ENCODE assay signal across 8 cellular contexts in the genomic region with DNA sequence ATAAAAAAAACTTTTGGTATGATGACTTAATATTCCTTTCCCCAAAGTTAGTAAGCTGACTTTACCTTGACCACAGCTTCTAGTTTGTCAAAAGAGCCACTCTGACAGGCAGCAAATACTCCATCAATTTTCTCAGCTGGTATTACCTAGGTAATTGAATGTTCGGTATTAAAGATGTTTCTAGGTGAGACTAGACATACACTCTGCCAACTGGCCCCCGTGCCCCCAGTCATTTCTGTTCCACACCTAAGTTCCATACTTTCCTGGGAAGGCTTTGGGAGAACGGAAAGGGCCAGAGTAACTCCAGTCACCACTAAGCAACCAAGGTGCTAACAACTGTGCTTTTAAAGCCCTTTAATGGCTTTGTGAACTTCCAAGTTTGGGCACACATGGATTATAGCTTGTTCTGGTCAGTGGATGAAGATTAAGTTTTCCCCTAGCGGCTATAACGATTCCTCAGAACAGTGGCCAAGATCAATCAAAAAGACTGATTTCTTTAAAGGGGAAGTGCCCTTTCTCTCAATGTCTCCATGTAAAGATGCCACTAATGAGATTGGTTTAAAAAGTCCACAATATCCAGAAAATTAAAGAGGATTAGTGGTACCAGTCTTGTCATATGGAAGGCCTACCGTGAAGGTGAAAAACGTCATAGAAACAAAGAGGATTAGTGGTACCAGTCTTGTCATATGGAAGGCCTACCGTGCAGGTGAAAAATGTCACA. TPM values are rescaled to one million over a fixed set of nuclear protein-coding genes. Genes with fewer than 3 reads are reported as not detected.
DNase-seq lines count a peak whose midpoint lies in the region; ATAC-seq, FAIRE-seq and TF ChIP-seq lines count a peak whose summit lies in the region.

No MANE protein-coding gene starts in this region.

- H3K9ac ChIP-seq in endothelial cell of umbilical vein (replicated peaks; ENCODE audit: extremely low read depth, insufficient read depth, low read length): no peak overlapping the region

- peaks cover 39 to 59% of the 10 kb centered on the region in 2 donors for H3K36me3 Mint-ChIP-seq in stimulated activated naive B cell treated with anti-CD40 and anti-IgM and Interleukin-4, amounts not matched to agents 10 μg/mL and 1 μg/mL and 100 μg/mL, for 72 hours

- FAIRE-seq in endothelial cell of umbilical vein (lab: Jason Lieb, UNC): peak; percentile 42

- peak; percentile 75 for TF ChIP-seq POLR2A in endothelial cell of umbilical vein (IDR thresholded peaks at IDR 0.05; ENCODE audit: low read depth, low read length)

- no peak overlapping the region for H3K4me3 Mint-ChIP-seq in stimulated activated naive B cell treated with anti-CD40 and anti-IgM and Interleukin-4, amounts not matched to agents 10 μg/mL and 1 μg/mL and 100 μg/mL, for 72 hours

- DNase-seq in stimulated activated CD4-positive, alpha-beta T cell treated with anti-CD3 and anti-CD28 coated beads, Interleukin-12 subunit alpha, Interleukin-12 subunit beta, amount 100 ng/mL, for 4 hours: peak; percentile 21
- DNase-seq in stimulated activated CD4-positive, alpha-beta T cell treated with anti-CD3 and anti-CD28 coated beads, Interleukin-4, amount 100 ng/mL, for 4 hours: no peak
- DNase-seq in RWPE2 (ENCODE audit: low spot score) (no peak), endothelial cell of umbilical vein (ENCODE audit: low read depth, low spot score) (peak; percentile 50), NCI-H2081 treated with DMSO at 0.1 percent for 48 hours (lab: John Stamatoyannopoulos, UW) (no peak), NCI-H345 (lab: John Stamatoyannopoulos, UW) (no peak)
- no peak for DNase-seq in stimulated activated naive B cell treated with anti-CD40 and anti-IgM and Interleukin-4, amounts not matched to agents 10 μg/mL and 1 μg/mL and 100 μg/mL, for 72 hours

- H3K9me1 ChIP-seq in endothelial cell of umbilical vein (replicated peaks; ENCODE audit: control insufficient read depth, extremely low read depth, insufficient read depth, low read length): no peaks in the 10 kb centered on the region

- no peaks in the 10 kb centered on the region for H3K9me3 ChIP-seq in RWPE2 (ENCODE audit: severe bottlenecking)
- H3K9me3 ChIP-seq in endothelial cell of umbilical vein (replicated peaks; ENCODE audit: control insufficient read depth, insufficient read depth, low read length): no peaks in the 10 kb centered on the region

- H3K9me3 Mint-ChIP-seq in stimulated activated naive B cell treated with anti-CD40 and anti-IgM and Interleukin-4, amounts not matched to agents 10 μg/mL and 1 μg/mL and 100 μg/mL, for 72 hours: no peaks in the 10 kb centered on the region

- H3K4me3 ChIP-seq in RWPE2 (ENCODE audit: severe bottlenecking): no peak overlapping the region
- H3K4me3 ChIP-seq in endothelial cell of umbilical vein (replicated peaks in 1 of 3; ENCODE audit: insufficient read depth in 1 of 3, low read depth in 1 of 3, low read length in 3 of 3): no peak overlapping the region

- H3K27ac Mint-ChIP-seq in stimulated activated naive B cell treated with anti-CD40 and anti-IgM and Interleukin-4, amounts not matched to agents 10 μg/mL and 1 μg/mL and 100 μg/mL, for 72 hours: peak overlapping the region; percentile 87

- H4K20me1 ChIP-seq in endothelial cell of umbilical vein (replicated peaks; ENCODE audit: control insufficient read depth, extremely low read depth, insufficient read depth, low read length): peaks cover 10% of the 10 kb centered on the region

- H3K27me3 Mint-ChIP-seq in stimulated activated naive B cell treated with anti-CD40 and anti-IgM and Interleukin-4, amounts not matched to agents 10 μg/mL and 1 μg/mL and 100 μg/mL, for 72 hours: no peaks in the 10 kb centered on the region

- H3K4me1 ChIP-seq in RWPE2 (ENCODE audit: insufficient read depth, poor library complexity, severe bottlenecking) (peaks cover 11% of the 10 kb centered on the region), endothelial cell of umbilical vein (ENCODE audit: control insufficient read depth, extremely low read depth, insufficient read depth, low read length) (peaks cover 22% of the 10 kb centered on the region)

- intact Hi-C loops in endothelial cell of umbilical vein (cut with micrococcal nuclease): loop anchor here (2.0 kb wide), 1 partner anchor 16 kb away; a partner anchor contains a TSS

- no TSS peak for BruUV-seq in endothelial cell of umbilical vein (replicated peaks; lab: Mats Ljungman, UMichigan)

- POLR2A ChIA-PET in endothelial cell of umbilical vein (lab: Charles Lee): interaction anchor here (0.7 kb wide), 1 partner anchor 31 kb away, joined by 3 read pairs; no protein-coding TSS in a partner anchor

- H3K27ac ChIP-seq in RWPE2 (ENCODE audit: poor library complexity, severe bottlenecking): peak overlapping the region; percentile 39
- H3K27ac ChIP-seq in endothelial cell of umbilical vein (ENCODE audit: insufficient read depth, low read depth, low read length): no peak overlapping the region

- H3K4me1 Mint-ChIP-seq in stimulated activated naive B cell treated with anti-CD40 and anti-IgM and Interleukin-4, amounts not matched to agents 10 μg/mL and 1 μg/mL and 100 μg/mL, for 72 hours: peaks cover 19 to 33% of the 10 kb centered on the region in 2 donors

- peaks cover 31% of the 10 kb centered on the region for H3K79me2 ChIP-seq in endothelial cell of umbilical vein (ENCODE audit: control insufficient read depth, insufficient read depth, low read length)

- dilution Hi-C loops in endothelial cell of umbilical vein (cut with MboI; ENCODE audit: extremely low pct_ligation_motif_present, low sequenced_read_pairs): no loop called here

- CTCF ChIA-PET in endothelial cell of umbilical vein (lab: Charles Lee): interaction anchor here (0.9 to 1.8 kb wide), 5 partner anchors 13 to 220 kb away, joined by 3 to 12 read pairs (median 4); a partner anchor contains a TSS

- peak; percentile 51 for ATAC-seq in RWPE2 (ENCODE audit: low read depth)
- peak; percentile 29 to 39 for ATAC-seq in stimulated activated naive B cell treated with anti-CD40 and anti-IgM and Interleukin-4, amounts not matched to agents 10 μg/mL and 1 μg/mL and 100 μg/mL, for 72 hours (replicated peaks)
- no peak for ATAC-seq in HG03175 (IDR thresholded peaks at IDR 0.05; ENCODE audit: unreplicated experiment)

- H3K4me2 ChIP-seq in endothelial cell of umbilical vein (ENCODE audit: insufficient read depth, low read length): no peak overlapping the region

- H3K27me3 ChIP-seq in RWPE2 (ENCODE audit: insufficient read depth, poor library complexity, severe bottlenecking): no peaks in the 10 kb centered on the region
- H3K27me3 ChIP-seq in endothelial cell of umbilical vein (ENCODE audit: control insufficient read depth in 2 of 2, insufficient read depth in 2 of 2, low read length in 2 of 2): no peaks in the 10 kb centered on the region

- TF ChIP-seq CTCF in RWPE2 (IDR thresholded peaks at IDR 0.05; ENCODE audit: poor library complexity, severe bottlenecking) (no peak), endothelial cell of umbilical vein (IDR thresholded peaks at IDR 0.05; ENCODE audit: extremely low read depth in 1 of 2, insufficient read depth in 1 of 2, low read depth in 1 of 2, low read length in 2 of 2) (peak in 1 of 2 donors; percentile 4)

- H3K36me3 ChIP-seq in RWPE2 (ENCODE audit: low read depth) (peaks cover 100% of the 10 kb centered on the region), endothelial cell of umbilical vein (ENCODE audit: control insufficient read depth in 2 of 2, extremely low read depth in 1 of 2, insufficient read depth in 2 of 2, low read length in 2 of 2) (peaks cover 28 to 37% of the 10 kb centered on the region in 2 experiments)

- H2AFZ ChIP-seq in endothelial cell of umbilical vein (ENCODE audit: low read depth, low read length): no peak overlapping the region

TF ChIP-seq in endothelial cell of umbilical vein, 7 proteins besides CTCF, POLR2A, EP300 and RAD21 (continues in another document):
- TF ChIP-seq, protein P1, sequence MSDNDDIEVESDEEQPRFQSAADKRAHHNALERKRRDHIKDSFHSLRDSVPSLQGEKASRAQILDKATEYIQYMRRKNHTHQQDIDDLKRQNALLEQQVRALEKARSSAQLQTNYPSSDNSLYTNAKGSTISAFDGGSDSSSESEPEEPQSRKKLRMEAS (IDR thresholded peaks at IDR 0.05; ENCODE audit: insufficient read depth, insufficient read length): no peak
- TF ChIP-seq EZH2 (IDR thresholded peaks at IDR 0.05; ENCODE audit: borderline replicate concordance, low read depth, low read length, severe bottlenecking) (no peak), MYC (IDR thresholded peaks at IDR 0.05; ENCODE audit: low read depth, low read length) (no peak), JUN (IDR thresholded peaks at IDR 0.05; ENCODE audit: borderline replicate concordance, insufficient read depth, insufficient read length, low read depth) (no peak), GATA2 (IDR thresholded peaks at IDR 0.05; ENCODE audit: insufficient read depth, insufficient read length, low read depth, low read length) (no peak)

RNA-seq across cellular contexts. Expression of a gene that starts 7.0 kb away (rescaled TPM):
- 260 and 282 TPM in 2 replicates for total RNA-seq in endothelial cell of umbilical vein
- polyA plus RNA-seq in endothelial cell of umbilical vein: 255 and 401 TPM in 2 replicates
- 252 and 274 TPM in 2 replicates for polyA plus RNA-seq in endothelial cell of umbilical vein (2011; cell fraction: cytosol; rRNA removed)
- 925 and 1,304 TPM in 2 replicates for polyA plus RNA-seq in endothelial cell of umbilical vein (2011; cell fraction: nucleus; rRNA removed)
- 354 and 358 TPM in 2 replicates for polyA plus RNA-seq in endothelial cell of umbilical vein (2012)
- 312 and 381 TPM in 2 replicates for polyA minus RNA-seq in endothelial cell of umbilical vein
- 231 TPM for polyA minus RNA-seq in endothelial cell of umbilical vein (2011; cell fraction: cytosol; rRNA and poly(A)+ RNA removed)
- polyA minus RNA-seq in endothelial cell of umbilical vein (2011; cell fraction: nucleus; rRNA and poly(A)+ RNA removed): 447 and 547 TPM in 2 replicates

RNA-seq across cellular contexts. Expression of a gene that starts 15.9 kb away (rescaled TPM):
- 29.1 and 33.7 TPM in 2 replicates for total RNA-seq in endothelial cell of umbilical vein
- polyA plus RNA-seq in endothelial cell of umbilical vein: 4.6 and 6.2 TPM in 2 replicates
- 13.1 and 15.5 TPM in 2 replicates for polyA plus RNA-seq in endothelial cell of umbilical vein (2011; cell fraction: cytosol; rRNA removed)
- 28.0 and 36.6 TPM in 2 replicates for polyA plus RNA-seq in endothelial cell of umbilical vein (2011; cell fraction: nucleus; rRNA removed)
- polyA plus RNA-seq in endothelial cell of umbilical vein (2012): 18.1 and 27.7 TPM in 2 replicates
- 6.2 and 6.3 TPM in 2 replicates for polyA minus RNA-seq in endothelial cell of umbilical vein
- polyA minus RNA-seq in endothelial cell of umbilical vein (2011; cell fraction: cytosol; rRNA and poly(A)+ RNA removed): 25.2 TPM
- polyA minus RNA-seq in endothelial cell of umbilical vein (2011; cell fraction: nucleus; rRNA and poly(A)+ RNA removed): 7.2 and 10.0 TPM in 2 replicates

RNA-seq across cellular contexts. Expression of a gene that starts 52.1 kb away (rescaled TPM):
- not detected in 2 replicates for total RNA-seq in endothelial cell of umbilical vein
- not detected in 2 replicates for polyA plus RNA-seq in endothelial cell of umbilical vein
- not detected in 2 replicates for polyA plus RNA-seq in endothelial cell of umbilical vein (2011; cell fraction: cytosol; rRNA removed)
- not detected in 2 replicates for polyA plus RNA-seq in endothelial cell of umbilical vein (2011; cell fraction: nucleus; rRNA removed)
- not detected in 2 replicates for polyA plus RNA-seq in endothelial cell of umbilical vein (2012)
- not detected in 2 replicates for polyA minus RNA-seq in endothelial cell of umbilical vein
- polyA minus RNA-seq in endothelial cell of umbilical vein (2011; cell fraction: cytosol; rRNA and poly(A)+ RNA removed): not detected
- not detected in 2 replicates for polyA minus RNA-seq in endothelial cell of umbilical vein (2011; cell fraction: nucleus; rRNA and poly(A)+ RNA removed)

Comparison
In these comparisons a context has a peak if more than half of its experiments do, and no peak if none do; other contexts are left out.
1. DNase-seq: peak in stimulated activated CD4-positive, alpha-beta T cell treated with anti-CD3 and anti-CD28 coated beads, Interleukin-12 subunit alpha, Interleukin-12 subunit beta, amount 100 ng/mL, for 4 hours (single experiment) and endothelial cell of umbilical vein (single experiment); none in stimulated activated CD4-positive, alpha-beta T cell treated with anti-CD3 and anti-CD28 coated beads, Interleukin-4, amount 100 ng/mL, for 4 hours (0 of 2), RWPE2 (single experiment), stimulated activated naive B cell treated with anti-CD40 and anti-IgM and Interleukin-4, amounts not matched to agents 10 μg/mL and 1 μg/mL and 100 μg/mL, for 72 hours (single experiment), NCI-H2081 treated with DMSO at 0.1 percent for 48 hours (single experiment) and NCI-H345 (single experiment).